ENCODE assay signal across 20 cellular contexts in genomic region chr2:4404363-4404762, GRCh38.
DNase-seq lines count a peak whose midpoint lies in the region; ATAC-seq and TF ChIP-seq lines count a peak whose summit lies in the region.
"Had no signal": no experiment of that assay in that cellular context is flagged by ENCODE, and none has a peak within 500 bp of the region (broad histone marks: within the 10 kb centered on the region; RNA-seq: fewer than 3 reads in every experiment).

No MANE protein-coding gene starts in this region.

- H3K27me3 ChIP-seq in lower lobe of right lung (ENCODE audit: low read depth) (no peaks in the 10 kb centered on the region), upper lobe of right lung (no peaks in the 10 kb centered on the region)
- no peaks in the 10 kb centered on the region for H3K27me3 ChIP-seq in effector memory CD4-positive, alpha-beta T cell (replicated peaks; ENCODE audit: control insufficient read depth, insufficient read depth, low read length, poor library complexity, severe bottlenecking)

- H3K27ac ChIP-seq in lower lobe of right lung (no peak overlapping the region), upper lobe of right lung (no peak overlapping the region)
- no peak overlapping the region for H3K27ac ChIP-seq in effector memory CD4-positive, alpha-beta T cell (ENCODE audit: insufficient read depth, low read length, poor library complexity, severe bottlenecking)
- H3K27ac ChIP-seq: 22Rv1, A549, C4-2B had no signal

- ATAC-seq in lower lobe of right lung (peak; percentile 21 to 38), upper lobe of right lung (peak; percentile 37)
- ATAC-seq: A549, GM23338, HCT116, HepG2 had no signal

- H3K9me3 ChIP-seq in lower lobe of right lung (no peaks in the 10 kb centered on the region), upper lobe of right lung (no peaks in the 10 kb centered on the region)
- H3K9me3 ChIP-seq in effector memory CD4-positive, alpha-beta T cell (ENCODE audit: control insufficient read depth, low read length): no peaks in the 10 kb centered on the region

- H3K36me3 ChIP-seq in lower lobe of right lung (no peaks in the 10 kb centered on the region), upper lobe of right lung (no peaks in the 10 kb centered on the region)
- no peaks in the 10 kb centered on the region for H3K36me3 ChIP-seq in effector memory CD4-positive, alpha-beta T cell (ENCODE audit: control insufficient read depth, insufficient read depth, low read length)

- H3K4me1 ChIP-seq in lower lobe of right lung (no peaks in the 10 kb centered on the region), upper lobe of right lung (no peaks in the 10 kb centered on the region)
- H3K4me1 ChIP-seq in effector memory CD4-positive, alpha-beta T cell (ENCODE audit: control insufficient read depth, insufficient read depth, low read length, poor library complexity, severe bottlenecking): no peaks in the 10 kb centered on the region
- H3K4me1 ChIP-seq: A549, Caco-2 had no signal

- TF ChIP-seq CTCF in lower lobe of right lung (IDR thresholded peaks at IDR 0.05): no peak
- TF ChIP-seq CTCF in upper lobe of right lung (IDR thresholded peaks at IDR 0.05): no peak

- intact Hi-C loops in lower lobe of right lung (cut with DNase I): no loop called here
- intact Hi-C loops in upper lobe of right lung (cut with DNase I): no loop called here

- H3K4me3 ChIP-seq in lower lobe of right lung: no peak overlapping the region
- no peak overlapping the region for H3K4me3 ChIP-seq in upper lobe of right lung
- H3K4me3 ChIP-seq in effector memory CD4-positive, alpha-beta T cell (ENCODE audit: insufficient read depth, low read depth, low read length, poor library complexity, severe bottlenecking): no peak overlapping the region
- H3K4me3 ChIP-seq: A549, GM23338 had no signal

- DNase-seq in DMS153 treated with DMSO at 0.1 percent for 48 hours (lab: John Stamatoyannopoulos, UW; ENCODE audit: unreplicated experiment) (peak; percentile 26), DMS153 (lab: John Stamatoyannopoulos, UW) (no peak), NCI-H187 treated with DMSO at 0.1 percent for 48 hours (lab: John Stamatoyannopoulos, UW) (peak; percentile 24), lower lobe of right lung (no peak), upper lobe of right lung (no peak), NCI-H1048 (lab: John Stamatoyannopoulos, UW) (no peak)
- no peak for DNase-seq in effector memory CD4-positive, alpha-beta T cell
- DNase-seq: AML-193; Caco-2; CD4-positive, alpha-beta T cell; DMS79 treated with DMSO at 0.1 percent for 48 hours; GF-D8; H7; HFFc6 had no signal

Comparison
In these comparisons a context has a peak if more than half of its experiments do, and no peak if none do; other contexts are left out.
1. DNase-seq: peak in DMS153 treated with DMSO at 0.1 percent for 48 hours (single experiment) and NCI-H187 treated with DMSO at 0.1 percent for 48 hours (single experiment); none in DMS153 (single experiment), lower lobe of right lung (single experiment), upper lobe of right lung (single experiment), effector memory CD4-positive, alpha-beta T cell (0 of 3) and NCI-H1048 (single experiment).